1 cellular context compared by ENCODE assay signal in genomic region chr6:107107791-107108190, GRCh38.
TF ChIP-seq lines count a peak whose summit lies in the region.

No MANE protein-coding gene starts in this region.

TF ChIP-seq in H1, 55 proteins besides CTCF, POLR2A, EP300 and RAD21:
- TF ChIP-seq SIRT6 (IDR thresholded peaks at IDR 0.05; ENCODE audit: low read length) (no peak), SP2 (IDR thresholded peaks at IDR 0.05; ENCODE audit: low read length) (no peak), TEAD4 (IDR thresholded peaks at IDR 0.05; ENCODE audit: low read depth, low read length) (no peak), TAF1 (IDR thresholded peaks at IDR 0.05; ENCODE audit: low read depth, low read length) (no peak), ATF3 (IDR thresholded peaks at IDR 0.05; ENCODE audit: insufficient read depth, low read depth, low read length) (no peak), CTBP2 (IDR thresholded peaks at IDR 0.05; ENCODE audit: borderline replicate concordance, insufficient read depth, insufficient read length, low read length) (no peak), GTF2F1 (IDR thresholded peaks at IDR 0.05; ENCODE audit: borderline replicate concordance, low read depth, low read length) (no peak), HDAC6 (IDR thresholded peaks at IDR 0.05; ENCODE audit: low read depth, low read length) (no peak), RNF2 (IDR thresholded peaks at IDR 0.05; ENCODE audit: borderline replicate concordance, low read depth, low read length, missing control alignments, poor library complexity, severe bottlenecking) (no peak), RFX5 (IDR thresholded peaks at IDR 0.05; ENCODE audit: borderline replicate concordance, low read depth, low read length) (no peak), SAP30 (IDR thresholded peaks at IDR 0.05; ENCODE audit: insufficient read depth, insufficient replicate concordance, low read length) (no peak), NRF1 (IDR thresholded peaks at IDR 0.05; ENCODE audit: low read depth, low read length) (no peak), TCF12 (IDR thresholded peaks at IDR 0.05; ENCODE audit: low read depth, low read length) (no peak)
